In the genomic region with DNA sequence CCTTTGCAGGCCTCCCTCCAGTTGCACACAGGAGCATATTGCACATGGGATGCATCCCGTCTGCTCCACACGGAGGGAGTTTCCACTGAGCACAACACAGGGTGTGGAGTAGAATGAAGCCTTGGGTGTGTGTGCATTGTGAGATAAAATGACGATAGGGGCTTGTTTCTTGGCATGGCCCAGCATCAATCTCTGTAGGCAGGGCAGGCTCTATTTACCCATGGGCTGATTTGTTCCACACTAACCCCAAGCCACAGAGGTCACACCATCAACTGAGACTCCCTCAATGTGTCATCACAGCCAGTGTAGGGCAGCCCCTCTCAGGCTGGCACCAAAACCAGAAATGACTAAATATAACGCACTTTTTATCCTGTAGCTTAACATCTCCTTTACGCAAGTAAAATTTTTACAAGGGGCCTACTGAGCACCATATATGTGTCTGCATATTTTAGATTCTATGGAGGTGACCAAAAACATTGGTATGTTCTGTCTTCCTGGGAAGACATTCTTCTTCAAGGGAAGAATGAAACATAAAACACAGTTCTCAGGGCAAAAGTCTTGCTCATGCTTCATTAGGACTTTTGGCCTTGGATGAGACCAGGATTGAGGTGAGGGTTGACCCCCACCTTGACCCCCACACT, we compare ENCODE assay signal across 10 cellular contexts. TPM values are rescaled to one million over a fixed set of nuclear protein-coding genes. Genes with fewer than 3 reads are reported as not detected.
DNase-seq lines count a peak whose midpoint lies in the region; FAIRE-seq and TF ChIP-seq lines count a peak whose summit lies in the region.
"Had no signal": no experiment of that assay in that cellular context is flagged by ENCODE, and none has a peak within 500 bp of the region (broad histone marks: within the 10 kb centered on the region; RNA-seq: fewer than 3 reads in every experiment).

No MANE protein-coding gene starts in this region.

- H3K36me3 ChIP-seq in skeletal muscle satellite cell (ENCODE audit: insufficient read depth, low read length) (no peaks in the 10 kb centered on the region), WERI-Rb-1 (no peaks in the 10 kb centered on the region)

- H3K27me3 Mint-ChIP-seq in activated CD4-positive, alpha-beta T cell treated with anti-CD3 and anti-CD28 coated beads, Interleukin-2, amount 10 ng/mL, durations not matched to agents 24 days and 14 days = peaks cover 34% of the 10 kb centered on the region
- peaks cover 28% of the 10 kb centered on the region for H3K27me3 Mint-ChIP-seq in activated CD4-positive, alpha-beta T cell treated with anti-CD3 and anti-CD28 coated beads, Interleukin-2, amount 10 ng/mL, durations not matched to agents 7 days and 5 days

- POLR2A ChIA-PET in activated CD4-positive, alpha-beta T cell treated with anti-CD3 and anti-CD28 coated beads, Interleukin-2, amount 10 ng/mL, durations not matched to agents 7 days and 5 days (lab: Charles Lee) = no interaction called here

- no peak for TF ChIP-seq CTCF in WERI-Rb-1 (IDR thresholded peaks at IDR 0.05; ENCODE audit: low read depth, low read length)

- H3K4me1 ChIP-seq in skeletal muscle satellite cell (ENCODE audit: control insufficient read depth, insufficient read depth, low read length) = peaks cover 32% of the 10 kb centered on the region

- peak overlapping the region; percentile 23 for H3K4me2 ChIP-seq in skeletal muscle satellite cell (ENCODE audit: low read length)

- H3K27ac Mint-ChIP-seq in activated CD4-positive, alpha-beta T cell treated with anti-CD3 and anti-CD28 coated beads, Interleukin-2, amount 10 ng/mL, durations not matched to agents 24 days and 14 days = no peak overlapping the region
- no peak overlapping the region for H3K27ac Mint-ChIP-seq in activated CD4-positive, alpha-beta T cell treated with anti-CD3 and anti-CD28 coated beads, Interleukin-2, amount 10 ng/mL, durations not matched to agents 7 days and 5 days

- intact Hi-C loops in activated CD4-positive, alpha-beta T cell treated with anti-CD3 and anti-CD28 coated beads, Interleukin-2, amount 10 ng/mL, durations not matched to agents 24 days and 14 days (cut with micrococcal nuclease) = no loop called here

- H3K9me3 Mint-ChIP-seq in activated CD4-positive, alpha-beta T cell treated with anti-CD3 and anti-CD28 coated beads, Interleukin-2, amount 10 ng/mL, durations not matched to agents 24 days and 14 days = no peaks in the 10 kb centered on the region
- no peaks in the 10 kb centered on the region for H3K9me3 Mint-ChIP-seq in activated CD4-positive, alpha-beta T cell treated with anti-CD3 and anti-CD28 coated beads, Interleukin-2, amount 10 ng/mL, durations not matched to agents 7 days and 5 days

- H3K27me3 ChIP-seq in skeletal muscle satellite cell (ENCODE audit: control insufficient read depth, insufficient read depth, low read length) (no peaks in the 10 kb centered on the region), WERI-Rb-1 (ENCODE audit: insufficient read depth, low read depth, severe bottlenecking) (peaks cover 21% of the 10 kb centered on the region)

- no peaks in the 10 kb centered on the region for H3K36me3 Mint-ChIP-seq in activated CD4-positive, alpha-beta T cell treated with anti-CD3 and anti-CD28 coated beads, Interleukin-2, amount 10 ng/mL, durations not matched to agents 24 days and 14 days (ENCODE audit: low read depth)
- H3K36me3 Mint-ChIP-seq in activated CD4-positive, alpha-beta T cell treated with anti-CD3 and anti-CD28 coated beads, Interleukin-2, amount 10 ng/mL, durations not matched to agents 7 days and 5 days (ENCODE audit: low read depth) = no peaks in the 10 kb centered on the region

- no peak overlapping the region for H3K4me3 Mint-ChIP-seq in activated CD4-positive, alpha-beta T cell treated with anti-CD3 and anti-CD28 coated beads, Interleukin-2, amount 10 ng/mL, durations not matched to agents 24 days and 14 days
- H3K4me3 Mint-ChIP-seq in activated CD4-positive, alpha-beta T cell treated with anti-CD3 and anti-CD28 coated beads, Interleukin-2, amount 10 ng/mL, durations not matched to agents 7 days and 5 days = no peak overlapping the region

- no peak overlapping the region for H3K27ac ChIP-seq in WERI-Rb-1

- peak; percentile 39 for DNase-seq in activated CD4-positive, alpha-beta T cell treated with anti-CD3 and anti-CD28 coated beads, Interleukin-2, amount 10 ng/mL, durations not matched to agents 24 days and 14 days
- DNase-seq in activated CD4-positive, alpha-beta T cell treated with anti-CD3 and anti-CD28 coated beads, Interleukin-2, amount 10 ng/mL, durations not matched to agents 7 days and 5 days = no peak
- DNase-seq in RCC 7860 (ENCODE audit: low spot score) (peak; percentile 99), fibroblast of peridontal ligament (ENCODE audit: extremely low read depth) (peak; percentile 89), middle frontal gyrus (ENCODE audit: extremely low spot score, low spot score) (no peak), WERI-Rb-1 (no peak)
- no peak for DNase-seq in activated CD8-positive, alpha-beta memory T cell treated with anti-CD3 and anti-CD28 coated beads, Interleukin-2, amount 50 U/mL, for 48 hours

- peak overlapping the region; percentile 78 for H3K9ac ChIP-seq in skeletal muscle satellite cell (ENCODE audit: low read depth, low read length)

- no peaks in the 10 kb centered on the region for H3K9me3 ChIP-seq in skeletal muscle satellite cell (replicated peaks; ENCODE audit: low read length)
- H3K9me3 ChIP-seq in WERI-Rb-1 (ENCODE audit: severe bottlenecking) = no peaks in the 10 kb centered on the region

- FAIRE-seq in RCC 7860 (lab: Jason Lieb, UNC) = peak; percentile 98
- FAIRE-seq: A204.1 had no signal

- H3K4me1 Mint-ChIP-seq in activated CD4-positive, alpha-beta T cell treated with anti-CD3 and anti-CD28 coated beads, Interleukin-2, amount 10 ng/mL, durations not matched to agents 24 days and 14 days = no peaks in the 10 kb centered on the region
- H3K4me1 Mint-ChIP-seq in activated CD4-positive, alpha-beta T cell treated with anti-CD3 and anti-CD28 coated beads, Interleukin-2, amount 10 ng/mL, durations not matched to agents 7 days and 5 days = no peaks in the 10 kb centered on the region

- no peak overlapping the region for H3K4me3 ChIP-seq in skeletal muscle satellite cell (ENCODE audit: low read length)
- H3K4me3 ChIP-seq in WERI-Rb-1 (ENCODE audit: low read depth, low read length) = no peak overlapping the region
- H3K4me3 ChIP-seq: lung had no signal

- CTCF ChIA-PET in activated CD4-positive, alpha-beta T cell treated with anti-CD3 and anti-CD28 coated beads, Interleukin-2, amount 10 ng/mL, durations not matched to agents 7 days and 5 days (lab: Charles Lee) = no interaction called here

RNA-seq across cellular contexts. Expression of gene GKN1, which starts 2.7 kb away (rescaled TPM):
- not detected in 2 replicates for total RNA-seq in activated CD4-positive, alpha-beta T cell treated with anti-CD3 and anti-CD28 coated beads, Interleukin-2, amount 10 ng/mL, durations not matched to agents 24 days and 14 days
- not detected for total RNA-seq in activated CD4-positive, alpha-beta T cell treated with anti-CD3 and anti-CD28 coated beads, Interleukin-2, amount 10 ng/mL, durations not matched to agents 7 days and 5 days
- not detected in 2 replicates for total RNA-seq in skeletal muscle satellite cell (2012; rRNA removed)
- total RNA-seq: lung had no signal

RNA-seq across cellular contexts. Expression of gene GKN2, which starts 19.0 kb away (rescaled TPM):
- not detected in 2 replicates for total RNA-seq in activated CD4-positive, alpha-beta T cell treated with anti-CD3 and anti-CD28 coated beads, Interleukin-2, amount 10 ng/mL, durations not matched to agents 24 days and 14 days
- not detected for total RNA-seq in activated CD4-positive, alpha-beta T cell treated with anti-CD3 and anti-CD28 coated beads, Interleukin-2, amount 10 ng/mL, durations not matched to agents 7 days and 5 days
- not detected in 2 replicates for total RNA-seq in skeletal muscle satellite cell (2012; rRNA removed)

RNA-seq across cellular contexts. Expression of gene ANTXR1, which starts 41.3 kb away (rescaled TPM):
- 0.09 TPM in 1 of 2 replicates, not detected in the other for total RNA-seq in activated CD4-positive, alpha-beta T cell treated with anti-CD3 and anti-CD28 coated beads, Interleukin-2, amount 10 ng/mL, durations not matched to agents 24 days and 14 days
- under 1 TPM; 0.05 to 0.23 TPM for total RNA-seq in activated CD4-positive, alpha-beta T cell treated with anti-CD3 and anti-CD28 coated beads, Interleukin-2, amount 10 ng/mL, durations not matched to agents 7 days and 5 days
- 20.3 and 29.7 TPM in 2 replicates for total RNA-seq in skeletal muscle satellite cell (2012; rRNA removed)

Comparison
In these comparisons a context has a peak if more than half of its experiments do, and no peak if none do; other contexts are left out.
1. DNase-seq: peak in activated CD4-positive, alpha-beta T cell treated with anti-CD3 and anti-CD28 coated beads, Interleukin-2, amount 10 ng/mL, durations not matched to agents 24 days and 14 days (single experiment), RCC 7860 (single experiment) and fibroblast of peridontal ligament (single experiment); none in activated CD4-positive, alpha-beta T cell treated with anti-CD3 and anti-CD28 coated beads, Interleukin-2, amount 10 ng/mL, durations not matched to agents 7 days and 5 days (single experiment), activated CD8-positive, alpha-beta memory T cell treated with anti-CD3 and anti-CD28 coated beads, Interleukin-2, amount 50 U/mL, for 48 hours (single experiment), middle frontal gyrus (single experiment) and WERI-Rb-1 (single experiment).